19 cellular contexts compared by ENCODE assay signal in the genomic region with DNA sequence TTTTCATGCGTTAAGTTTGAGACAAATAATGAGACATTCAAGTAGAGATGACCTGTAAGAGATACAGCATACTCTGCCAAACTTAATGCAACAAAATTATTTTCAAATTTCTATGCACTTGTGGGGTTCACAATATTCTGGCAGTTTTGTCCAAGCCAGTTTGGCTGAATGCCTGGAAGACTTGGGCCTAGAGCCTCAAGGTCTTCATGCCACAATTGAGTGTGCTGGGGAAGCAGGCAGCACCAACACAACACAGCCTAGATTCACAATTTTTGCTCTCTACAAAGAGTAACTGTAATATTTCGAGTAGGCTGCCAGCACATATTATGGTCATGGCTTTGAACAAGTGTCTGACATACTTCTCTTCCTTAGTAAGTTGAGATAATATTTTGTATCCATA.
DNase-seq lines count a peak whose midpoint lies in the region; ATAC-seq, FAIRE-seq and TF ChIP-seq lines count a peak whose summit lies in the region.
"Had no signal": no experiment of that assay in that cellular context is flagged by ENCODE, and none has a peak within 500 bp of the region (broad histone marks: within the 10 kb centered on the region; RNA-seq: fewer than 3 reads in every experiment).

No MANE protein-coding gene starts in this region.

- H3K27ac ChIP-seq in adrenal gland: no peak overlapping the region
- no peak overlapping the region for H3K27ac ChIP-seq in testis
- H3K27ac ChIP-seq: 22Rv1; A549; BLaER1 treated with 17β-estradiol and CSF1 and Interleukin-3, amounts not matched to agents 10 nM and 100 nM; C4-2B had no signal

- H3K27me3 ChIP-seq in adrenal gland: no peaks in the 10 kb centered on the region
- H3K27me3 ChIP-seq in testis: no peaks in the 10 kb centered on the region
- H3K27me3 ChIP-seq: BLaER1 treated with 17β-estradiol and CSF1 and Interleukin-3, amounts not matched to agents 10 nM and 100 nM had no signal

- ATAC-seq in GM21717 (IDR thresholded peaks at IDR 0.05; ENCODE audit: unreplicated experiment): no peak
- ATAC-seq: A549 had no signal

- H3K4me3 ChIP-seq in adrenal gland (no peak overlapping the region), testis (no peak overlapping the region)
- H3K4me3 ChIP-seq: A549; BLaER1 treated with 17β-estradiol and CSF1 and Interleukin-3, amounts not matched to agents 10 nM and 100 nM had no signal

- intact Hi-C loops in adrenal gland (cut with DNase I) (no loop called here), testis (cut with DNase I; ENCODE audit: low total_unique reads) (no loop called here)

- no peak for TF ChIP-seq CTCF in adrenal gland (IDR thresholded peaks at IDR 0.05)
- no peak for TF ChIP-seq CTCF in testis (IDR thresholded peaks at IDR 0.05)

- TF ChIP-seq POLR2A in H54 (IDR thresholded peaks at IDR 0.05; ENCODE audit: low read depth, low read length): no peak
- no peak for TF ChIP-seq POLR2A in adrenal gland (IDR thresholded peaks at IDR 0.05)
- TF ChIP-seq POLR2A in testis (IDR thresholded peaks at IDR 0.05): no peak

- DNase-seq in H54 (ENCODE audit: insufficient read length, low spot score): no peak
- peak; percentile 42 to 67 (median 53) for DNase-seq in adrenal gland
- DNase-seq in testis: peak; percentile 15
- no peak for DNase-seq in NCI-H2171 (lab: John Stamatoyannopoulos, UW)
- DNase-seq: AML-193; CD4-positive, alpha-beta T cell; CD8-positive, alpha-beta memory T cell; COR-L47; DMS 273 treated with DMSO at 0.1 percent for 48 hours; DMS79 treated with DMSO at 0.1 percent for 48 hours; GF-D8 had no signal

- H3K9me3 ChIP-seq in adrenal gland (replicated peaks in 1 of 3) (no peaks in the 10 kb centered on the region), testis (no peaks in the 10 kb centered on the region)
- H3K9me3 ChIP-seq: A549; BLaER1 treated with 17β-estradiol and CSF1 and Interleukin-3, amounts not matched to agents 10 nM and 100 nM had no signal

- H3K4me1 ChIP-seq in adrenal gland (replicated peaks in 1 of 2) (peaks cover 12 to 15% of the 10 kb centered on the region in 2 donors), testis (no peaks in the 10 kb centered on the region)
- H3K4me1 ChIP-seq: A549; BLaER1 treated with 17β-estradiol and CSF1 and Interleukin-3, amounts not matched to agents 10 nM and 100 nM had no signal

- H3K36me3 ChIP-seq in adrenal gland (replicated peaks in 1 of 2) (no peaks in the 10 kb centered on the region), testis (ENCODE audit: low read depth, missing control alignments) (no peaks in the 10 kb centered on the region)
- H3K36me3 ChIP-seq: BLaER1 treated with 17β-estradiol and CSF1 and Interleukin-3, amounts not matched to agents 10 nM and 100 nM had no signal

- peak; percentile 20 for FAIRE-seq in H54 (lab: Jason Lieb, UNC)
- FAIRE-seq: A549, G401.6, GM12891, GM19239 had no signal

- WGBS in adrenal gland, 4 donors: 48 to 64% (median 52%) methylated on average over 2 of the region's 2 CpGs
- WGBS in testis, 2 donors: 62 to 67% methylated on average over 2 of the region's 2 CpGs

Comparison
In these comparisons a context has a peak if more than half of its experiments do, and no peak if none do; other contexts are left out.
1. DNase-seq: peak in adrenal gland (7 of 7) and testis (single experiment); none in H54 (single experiment) and NCI-H2171 (single experiment).